Comparison of ENCODE assay signal across 24 cellular contexts in genomic region chr20:50122763-50123162, GRCh38.
"Had no signal": no experiment of that assay in that cellular context is flagged by ENCODE, and none has a peak within 500 bp of the region (broad histone marks: within the 10 kb centered on the region; RNA-seq: fewer than 3 reads in every experiment).

No MANE protein-coding gene starts in this region.

- H3K4me3 ChIP-seq: cardiac muscle cell, MG63 had no signal

- H3K4me3 Mint-ChIP-seq: activated CD4-positive, alpha-beta T cell treated with anti-CD3 and anti-CD28 coated beads for 36 hours; activated CD8-positive, alpha-beta T cell treated with anti-CD3 and anti-CD28 coated beads, Interleukin-2, amount 10 ng/mL, durations not matched to agents 7 days and 5 days; activated naive CD8-positive, alpha-beta T cell; activated T-cell treated with anti-CD3 and anti-CD28 coated beads, Interleukin-2, amount 50 U/mL, for 24 hours; activated T-helper 1 cell treated with anti-CD3 and anti-CD28 coated beads, Interleukin-12 subunit alpha, Interleukin-12 subunit beta, Interleukin-2, Interleukin-4 antibody, amounts not matched to agents 30 ng/mL and 10 ng/mL and 1 ng/mL, durations not matched to agents 14 hours and 24 hours and 36 hours had no signal

- H3K4me1 Mint-ChIP-seq: activated CD4-positive, alpha-beta T cell treated with anti-CD3 and anti-CD28 coated beads for 36 hours had no signal

- ATAC-seq: activated CD4-positive, alpha-beta T cell treated with anti-CD3 and anti-CD28 coated beads for 36 hours; activated CD8-positive, alpha-beta T cell treated with anti-CD3 and anti-CD28 coated beads, Interleukin-2, amount 10 ng/mL, durations not matched to agents 7 days and 5 days had no signal

- H3K27me3 Mint-ChIP-seq: activated CD4-positive, alpha-beta T cell treated with anti-CD3 and anti-CD28 coated beads for 36 hours; activated naive CD8-positive, alpha-beta T cell; activated T-cell treated with anti-CD3 and anti-CD28 coated beads, Interleukin-2, amount 50 U/mL, for 24 hours had no signal

- H3K27me3 ChIP-seq: brain microvascular endothelial cell, cardiac muscle cell, MG63 had no signal

- FAIRE-seq: RCC 7860 had no signal

- H3K27ac ChIP-seq: brain microvascular endothelial cell, cardiac muscle cell, WERI-Rb-1 had no signal

- H3K27ac Mint-ChIP-seq: activated CD8-positive, alpha-beta T cell treated with anti-CD3 and anti-CD28 coated beads, Interleukin-2, amount 10 ng/mL, durations not matched to agents 7 days and 5 days; activated naive CD8-positive, alpha-beta T cell; activated T-helper 1 cell treated with anti-CD3 and anti-CD28 coated beads, Interleukin-12 subunit alpha, Interleukin-12 subunit beta, Interleukin-2, Interleukin-4 antibody, amounts not matched to agents 30 ng/mL and 10 ng/mL and 1 ng/mL, durations not matched to agents 14 hours and 24 hours and 36 hours had no signal

- H3K9me3 Mint-ChIP-seq: activated T-cell treated with anti-CD3 and anti-CD28 coated beads, Interleukin-2, amount 50 U/mL, for 24 hours; activated T-helper 1 cell treated with anti-CD3 and anti-CD28 coated beads, Interleukin-12 subunit alpha, Interleukin-12 subunit beta, Interleukin-2, Interleukin-4 antibody, amounts not matched to agents 30 ng/mL and 10 ng/mL and 1 ng/mL, durations not matched to agents 14 hours and 24 hours and 36 hours had no signal

- DNase-seq: activated CD4-positive, alpha-beta T cell treated with anti-CD3 and anti-CD28 coated beads for 36 hours; activated CD4-positive, alpha-beta T cell treated with anti-CD3 and anti-CD28 coated beads, Interleukin-2, amount 50 U/mL, for 4 hours; activated CD8-positive, alpha-beta memory T cell treated with anti-CD3 and anti-CD28 coated beads, Interleukin-2, amount 50 U/mL, for 48 hours; activated CD8-positive, alpha-beta T cell treated with anti-CD3 and anti-CD28 coated beads, Interleukin-2, amount 10 ng/mL, durations not matched to agents 7 days and 5 days; activated effector memory CD4-positive, alpha-beta T cell treated with Interleukin-2 at 50 U/mL for 16 hours; activated naive CD4-positive, alpha-beta T cell; activated T-cell treated with anti-CD3 and anti-CD28 coated beads, Interleukin-2, amount 50 U/mL, for 24 hours; amygdala; brain microvascular endothelial cell; KG1; MG63; NCI-H1105; NCI-H1436 treated with DMSO at 0.1 percent for 48 hours; NCI-H187; NCI-H2081; NCI-H446; NCI-H524; SIG-M5; T-helper 1 cell; WERI-Rb-1 had no signal
